Comparison of ENCODE assay signal across 12 cellular contexts in genomic region chr4:98603683-98604573, GRCh38. TPM values are rescaled to one million over a fixed set of nuclear protein-coding genes. Genes with fewer than 3 reads are reported as not detected.
A peak's percentile ranks its signal among the peaks of the same experiment; 100 is the strongest.
DNase-seq lines count a peak whose midpoint lies in the region; ATAC-seq and TF ChIP-seq lines count a peak whose summit lies in the region.
"Had no signal": no experiment of that assay in that cellular context is flagged by ENCODE, and none has a peak within 500 bp of the region (broad histone marks: within the 10 kb centered on the region; RNA-seq: fewer than 3 reads in every experiment).

No MANE protein-coding gene starts in this region.

- no peak overlapping the region for H3K4me3 Mint-ChIP-seq in activated naive CD8-positive, alpha-beta T cell
- no peak overlapping the region for H3K4me3 Mint-ChIP-seq in activated naive CD8-positive, alpha-beta T cell treated with anti-CD3 and anti-CD28 coated beads for 36 hours
- peak overlapping the region; percentile 81 for H3K4me3 Mint-ChIP-seq in T-helper 17 cell
- H3K4me3 Mint-ChIP-seq in endodermal cell = no peak overlapping the region

- 78 to 87% methylated on average over 6 to 11 of the region's 11 CpGs for WGBS in endodermal cell (ENCODE audit: insufficient coverage in 1 of 2, insufficient read length in 1 of 2), 2 experiments

- no peak for DNase-seq in activated naive CD8-positive, alpha-beta T cell treated with anti-CD3 and anti-CD28 coated beads for 36 hours
- DNase-seq in T-helper 17 cell (no peak), fibroblast of pulmonary artery (ENCODE audit: low read depth) (peak; percentile 56), superior temporal gyrus (ENCODE audit: extremely low spot score) (peak; percentile 83), NCI-H2227 treated with DMSO at 0.1 percent for 48 hours (lab: John Stamatoyannopoulos, UW) (no peak), endodermal cell (no peak), BE2C (no peak)
- DNase-seq: colonic mucosa, left lung, NCI-H524 treated with DMSO at 0.1 percent for 48 hours had no signal

- H3K27me3 ChIP-seq in endodermal cell (ENCODE audit: control insufficient read depth, insufficient read depth, low read length, poor library complexity, severe bottlenecking) (no peaks in the 10 kb centered on the region), BE2C (no peaks in the 10 kb centered on the region)
- H3K27me3 ChIP-seq: BLaER1, colonic mucosa, left lung had no signal

- H3K27me3 Mint-ChIP-seq in activated naive CD8-positive, alpha-beta T cell = no peaks in the 10 kb centered on the region
- no peaks in the 10 kb centered on the region for H3K27me3 Mint-ChIP-seq in activated naive CD8-positive, alpha-beta T cell treated with anti-CD3 and anti-CD28 coated beads for 36 hours
- H3K27me3 Mint-ChIP-seq in T-helper 17 cell (no peaks in the 10 kb centered on the region), endodermal cell (ENCODE audit: insufficient read depth) (no peaks in the 10 kb centered on the region)

- no peaks in the 10 kb centered on the region for H3K9me3 ChIP-seq in T-helper 17 cell (ENCODE audit: control insufficient read depth, low read length, poor library complexity, severe bottlenecking)
- H3K9me3 ChIP-seq in endodermal cell (ENCODE audit: control insufficient read depth, low read length) = peaks cover 23% of the 10 kb centered on the region
- H3K9me3 ChIP-seq in BE2C = no peaks in the 10 kb centered on the region
- H3K9me3 ChIP-seq: colonic mucosa had no signal

- H3K9me3 Mint-ChIP-seq in activated naive CD8-positive, alpha-beta T cell (ENCODE audit: low read depth) = peaks cover 9% of the 10 kb centered on the region
- H3K9me3 Mint-ChIP-seq in activated naive CD8-positive, alpha-beta T cell treated with anti-CD3 and anti-CD28 coated beads for 36 hours = peaks cover 25% of the 10 kb centered on the region
- H3K9me3 Mint-ChIP-seq in endodermal cell = peaks cover 22% of the 10 kb centered on the region

- peaks cover 62% of the 10 kb centered on the region for H3K4me1 Mint-ChIP-seq in activated naive CD8-positive, alpha-beta T cell (ENCODE audit: low read depth)
- H3K4me1 Mint-ChIP-seq in activated naive CD8-positive, alpha-beta T cell treated with anti-CD3 and anti-CD28 coated beads for 36 hours = peaks cover 44% of the 10 kb centered on the region
- peaks cover 55% of the 10 kb centered on the region for H3K4me1 Mint-ChIP-seq in T-helper 17 cell
- peaks cover 25% of the 10 kb centered on the region for H3K4me1 Mint-ChIP-seq in endodermal cell

- TF ChIP-seq CTCF in fibroblast of pulmonary artery (IDR thresholded peaks at IDR 0.05; ENCODE audit: low read length, missing control alignments) = no peak
- TF ChIP-seq CTCF in endodermal cell (conservative IDR thresholded peaks at IDR 0.05) = no peak
- TF ChIP-seq CTCF in BE2C (IDR thresholded peaks at IDR 0.05; ENCODE audit: low read depth, low read length) = no peak

- H3K9ac ChIP-seq in endodermal cell (ENCODE audit: extremely low read depth, low read length, poor library complexity, severe bottlenecking) = no peak overlapping the region
- H3K9ac ChIP-seq: BLaER1 had no signal

- H3K4me1 ChIP-seq in endodermal cell (ENCODE audit: control insufficient read depth, insufficient read depth, low read length) (peaks cover 3% of the 10 kb centered on the region), BE2C (no peaks in the 10 kb centered on the region)
- H3K4me1 ChIP-seq: BLaER1, colonic mucosa, left lung had no signal

- no peak overlapping the region for H3K27ac ChIP-seq in endodermal cell (ENCODE audit: low read depth, low read length)
- H3K27ac ChIP-seq: BLaER1, colonic mucosa, left lung had no signal

- H3K36me3 ChIP-seq in endodermal cell (ENCODE audit: control insufficient read depth, insufficient read depth, low read length) = no peaks in the 10 kb centered on the region
- H3K36me3 ChIP-seq in BE2C = no peaks in the 10 kb centered on the region
- H3K36me3 ChIP-seq: BLaER1, colonic mucosa, left lung had no signal

- H3K4me3 ChIP-seq in fibroblast of pulmonary artery (replicated peaks; ENCODE audit: low read depth, low read length) = no peak overlapping the region
- no peak overlapping the region for H3K4me3 ChIP-seq in endodermal cell (ENCODE audit: low read length)
- H3K4me3 ChIP-seq in BE2C (ENCODE audit: low read depth, low read length) = no peak overlapping the region
- H3K4me3 ChIP-seq: BLaER1, colonic mucosa, left lung had no signal

- peak; percentile 64 for ATAC-seq in T-helper 17 cell
- ATAC-seq: left lung had no signal

- H3K27ac Mint-ChIP-seq in activated naive CD8-positive, alpha-beta T cell = peak overlapping the region; percentile 12
- H3K27ac Mint-ChIP-seq in activated naive CD8-positive, alpha-beta T cell treated with anti-CD3 and anti-CD28 coated beads for 36 hours = no peak overlapping the region
- peak overlapping the region; percentile 57 for H3K27ac Mint-ChIP-seq in T-helper 17 cell
- no peak overlapping the region for H3K27ac Mint-ChIP-seq in endodermal cell

- peaks cover 15% of the 10 kb centered on the region for H3K36me3 Mint-ChIP-seq in activated naive CD8-positive, alpha-beta T cell
- H3K36me3 Mint-ChIP-seq in activated naive CD8-positive, alpha-beta T cell treated with anti-CD3 and anti-CD28 coated beads for 36 hours = peaks cover 47% of the 10 kb centered on the region
- no peaks in the 10 kb centered on the region for H3K36me3 Mint-ChIP-seq in T-helper 17 cell (ENCODE audit: low read depth)
- peaks cover 7% of the 10 kb centered on the region for H3K36me3 Mint-ChIP-seq in endodermal cell (ENCODE audit: low read depth)

RNA-seq across cellular contexts. Expression of gene TSPAN5, which starts 54.5 kb away (rescaled TPM):
- total RNA-seq in activated naive CD8-positive, alpha-beta T cell treated with anti-CD3 and anti-CD28 coated beads for 36 hours = 10 to 100 TPM; 12.3 to 13.7 TPM
- total RNA-seq in T-helper 17 cell (10 to 100 TPM; 11.8 to 15.2 TPM), endodermal cell (10 to 100 TPM in 1 of 2 donors, 1 to 10 TPM in 1; 7.4 to 11.8 TPM)
- polyA plus RNA-seq in endodermal cell (2013, experiment 1 of 2) = 21.9 TPM
- polyA plus RNA-seq in endodermal cell (2013, experiment 2 of 2) = 21.6 TPM
- polyA plus RNA-seq in BE2C (2012; ENCODE audit: insufficient read depth, insufficient read length, low read depth) = 12.2 TPM

Comparison
In these comparisons a context has a peak if more than half of its experiments do, and no peak if none do; other contexts are left out.
1. H3K27ac Mint-ChIP-seq: peak in activated naive CD8-positive, alpha-beta T cell (single experiment) and T-helper 17 cell (single experiment); none in activated naive CD8-positive, alpha-beta T cell treated with anti-CD3 and anti-CD28 coated beads for 36 hours (single experiment) and endodermal cell (single experiment).
2. DNase-seq: peak in fibroblast of pulmonary artery (single experiment) and superior temporal gyrus (single experiment); none in activated naive CD8-positive, alpha-beta T cell treated with anti-CD3 and anti-CD28 coated beads for 36 hours (single experiment), T-helper 17 cell (0 of 3), NCI-H2227 treated with DMSO at 0.1 percent for 48 hours (single experiment), endodermal cell (single experiment) and BE2C (single experiment).